ENCODE assay signal across 1 cellular context in genomic region chr17:57357830-57358426, GRCh38.
TF ChIP-seq lines count a peak whose summit lies in the region.

No MANE protein-coding gene starts in this region.

TF ChIP-seq in HCT116, 20 proteins besides CTCF, POLR2A, EP300 and RAD21 (continued from another document):
- TF ChIP-seq REST (IDR thresholded peaks at IDR 0.05; ENCODE audit: low read depth) (no peak), MAX (IDR thresholded peaks at IDR 0.05) (no peak), SRF (IDR thresholded peaks at IDR 0.05; ENCODE audit: low read depth) (no peak), CEBPB (IDR thresholded peaks at IDR 0.05; ENCODE audit: low read depth) (no peak)
